9 cellular contexts compared by ENCODE assay signal in genomic region chr15:90362936-90363212, GRCh38. TPM values are rescaled to one million over a fixed set of nuclear protein-coding genes. Genes with fewer than 3 reads are reported as not detected.
DNase-seq lines count a peak whose midpoint lies in the region; ATAC-seq, FAIRE-seq and TF ChIP-seq lines count a peak whose summit lies in the region.
"Had no signal": no experiment of that assay in that cellular context is flagged by ENCODE, and none has a peak within 500 bp of the region (broad histone marks: within the 10 kb centered on the region; RNA-seq: fewer than 3 reads in every experiment).

No MANE protein-coding gene starts in this region.

- peak; percentile 63 for ATAC-seq in K562

- H3K27ac ChIP-seq in K562 (ENCODE audit: extremely low read depth, low read depth, low read length) (peak overlapping the region; percentile 67; the same call in 1 of the 3 replicates), suprapubic skin (peak overlapping the region; percentile 85), testis (no peak overlapping the region), ascending aorta (peak overlapping the region in 1 of 2 donors; percentile 90)

- POLR2A ChIA-PET in K562 (lab: Yijun Ruan, JAX), result interaction anchor here (1.5 to 2.0 kb wide), 2 partner anchors 10 to 14 kb away, joined by 3 to 25 read pairs; partner anchors contain the start of gene ZNF774

- DNase-seq in HT1080 (ENCODE audit: low read depth), result peak; percentile 86
- peak in 2 of 4 experiments; percentile 25 to 50 for DNase-seq in K562 (ENCODE audit: extremely low read depth in 1 of 4, low spot score in 3 of 4)
- DNase-seq in immature natural killer cell, result no peak
- no peak for DNase-seq in suprapubic skin (ENCODE audit: low spot score in 2 of 2)
- DNase-seq in testis, result no peak
- DNase-seq in NCI-H446 treated with DMSO at 0.1 percent for 48 hours (lab: John Stamatoyannopoulos, UW), result no peak
- no peak for DNase-seq in ascending aorta (ENCODE audit: low spot score in 2 of 2)
- DNase-seq in endothelial cell (ENCODE audit: low spot score), result no peak
- DNase-seq: activated effector memory CD4-positive, alpha-beta T cell treated with anti-CD3 and anti-CD28 coated beads, Interleukin-2, amount 50 U/mL, for 16 hours had no signal

- no TSS peak for BruUV-seq in K562 (replicated peaks; lab: Mats Ljungman, UMichigan)

- peaks cover 33 to 39% of the 10 kb centered on the region in 2 donors for H3K4me1 Mint-ChIP-seq in immature natural killer cell
- H3K4me1 Mint-ChIP-seq in endothelial cell (ENCODE audit: unreplicated experiment), result no peaks in the 10 kb centered on the region

- H3K27me3 ChIP-seq in K562 (ENCODE audit: control insufficient read depth in 2 of 2, insufficient read depth in 2 of 2, low read length in 2 of 2), result no peaks in the 10 kb centered on the region
- no peaks in the 10 kb centered on the region for H3K27me3 ChIP-seq in suprapubic skin
- H3K27me3 ChIP-seq in testis, result no peaks in the 10 kb centered on the region
- H3K27me3 ChIP-seq in ascending aorta, result no peaks in the 10 kb centered on the region

- H3K9me3 ChIP-seq in K562 (replicated peaks; ENCODE audit: control insufficient read depth, insufficient read depth, low read depth, low read length) (no peaks in the 10 kb centered on the region), suprapubic skin (no peaks in the 10 kb centered on the region), testis (no peaks in the 10 kb centered on the region), ascending aorta (no peaks in the 10 kb centered on the region)

- in situ Hi-C loops in K562 (cut with MboI), result no loop called here

- no peaks in the 10 kb centered on the region for H3K9me3 Mint-ChIP-seq in immature natural killer cell
- H3K9me3 Mint-ChIP-seq in endothelial cell (ENCODE audit: unreplicated experiment), result no peaks in the 10 kb centered on the region

- TF ChIP-seq EP300 in K562 (IDR thresholded peaks at IDR 0.05; ENCODE audit: low read length) (no peak), suprapubic skin (IDR thresholded peaks at IDR 0.05) (no peak)

- 4% methylated on average over 2 of the region's 2 CpGs for WGBS in K562 (ENCODE audit: insufficient coverage, low coverage, missing lambda C conversion rate)
- 9% methylated on average over 2 of the region's 2 CpGs for WGBS in suprapubic skin
- 59 to 66% methylated on average over 2 of the region's 2 CpGs for WGBS in testis, 2 donors

- intact Hi-C loops in K562 (cut with micrococcal nuclease) (loop anchor here (1.0 to 5.0 kb wide), 2 partner anchors 39 to 119 kb away; no protein-coding TSS in a partner anchor), testis (cut with DNase I; ENCODE audit: low total_unique reads) (no loop called here), ascending aorta (cut with DNase I) (loop anchor here (1.0 to 2.0 kb wide), 3 partner anchors 26 to 120 kb away; partner anchors contain the start of gene IQGAP1)

- H3K27ac Mint-ChIP-seq in immature natural killer cell (peak overlapping the region; percentile 1 to 83 (median 52)), endothelial cell (ENCODE audit: unreplicated experiment) (no peak overlapping the region)

- FAIRE-seq in K562 (lab: Jason Lieb, UNC), result peak; percentile 57

- H3K27me3 Mint-ChIP-seq in immature natural killer cell (ENCODE audit: low read depth in 3 of 3), result peaks cover 0 to 2% (median 2%) of the 10 kb centered on the region in 3 donors
- peaks cover 6% of the 10 kb centered on the region for H3K27me3 Mint-ChIP-seq in endothelial cell (ENCODE audit: unreplicated experiment)

- peak overlapping the region; percentile 87; the same call in 1 of the 2 replicates for H2AFZ ChIP-seq in K562 (ENCODE audit: low read depth, low read length)

- H3K4me3 Mint-ChIP-seq in immature natural killer cell, result peak overlapping the region in 3 of 5 donors; percentile 11 to 67 (median 63)
- no peak overlapping the region for H3K4me3 Mint-ChIP-seq in endothelial cell (ENCODE audit: unreplicated experiment)

- TF ChIP-seq POLR2A in K562 (conservative IDR thresholded peaks at IDR 0.05) (no peak), suprapubic skin (IDR thresholded peaks at IDR 0.05) (no peak), testis (IDR thresholded peaks at IDR 0.05) (no peak)

- peaks cover 0 to 17% of the 10 kb centered on the region in 2 experiments; a peak in 4 of 5 replicates for H3K4me1 ChIP-seq in K562 (replicated peaks in 1 of 2; ENCODE audit: control insufficient read depth in 2 of 2, insufficient read depth in 2 of 2, low read length in 2 of 2)
- H3K4me1 ChIP-seq in suprapubic skin, result peaks cover 35% of the 10 kb centered on the region
- H3K4me1 ChIP-seq in testis, result peaks cover 13% of the 10 kb centered on the region
- peaks cover 4 to 28% of the 10 kb centered on the region in 2 donors for H3K4me1 ChIP-seq in ascending aorta

- no peaks in the 10 kb centered on the region for H4K20me1 ChIP-seq in K562 (replicated peaks; ENCODE audit: control insufficient read depth, insufficient read depth, low read length)

- TF ChIP-seq RAD21 in K562 (CRISPR knock-in tag; conservative IDR thresholded peaks at IDR 0.05 in 1 of 2, IDR thresholded peaks at IDR 0.05 in 1 of 2), result no peak

- CTCF ChIA-PET in K562 (lab: Yijun Ruan, JAX; ENCODE audit: low intra/inter-chr PET ratio), result interaction anchor here (1.8 kb wide), 1 partner anchor 120 kb away, joined by 12 read pairs; no protein-coding TSS in a partner anchor

- H3K4me3 ChIP-seq in K562, result no peak overlapping the region
- no peak overlapping the region for H3K4me3 ChIP-seq in suprapubic skin
- H3K4me3 ChIP-seq in testis, result no peak overlapping the region
- H3K4me3 ChIP-seq in ascending aorta, result no peak overlapping the region

- H3K36me3 ChIP-seq in K562 (ENCODE audit: control insufficient read depth, insufficient read depth, low read length) (no peaks in the 10 kb centered on the region), suprapubic skin (peaks cover 10% of the 10 kb centered on the region), testis (ENCODE audit: low read depth, missing control alignments) (no peaks in the 10 kb centered on the region), ascending aorta (peaks cover 3 to 5% of the 10 kb centered on the region in 2 donors)

- H3K79me2 ChIP-seq in K562 (ENCODE audit: control insufficient read depth, insufficient read depth, low read length), result no peaks in the 10 kb centered on the region

- no peaks in the 10 kb centered on the region for H3K9me1 ChIP-seq in K562 (ENCODE audit: control insufficient read depth, insufficient read depth, low read length)

- TF ChIP-seq CTCF in K562 (IDR thresholded peaks at IDR 0.05 in 2 of 3, conservative IDR thresholded peaks at IDR 0.05 in 1 of 3; ENCODE audit: insufficient read depth in 2 of 3, low read depth in 1 of 3, low read length in 3 of 3), result no peak
- no peak for TF ChIP-seq CTCF in suprapubic skin (IDR thresholded peaks at IDR 0.05)
- TF ChIP-seq CTCF in testis (IDR thresholded peaks at IDR 0.05), result no peak
- TF ChIP-seq CTCF in ascending aorta (IDR thresholded peaks at IDR 0.05), result no peak
- no peak for TF ChIP-seq CTCF in endothelial cell (IDR thresholded peaks at IDR 0.05; ENCODE audit: unreplicated experiment)

- H3K36me3 Mint-ChIP-seq in immature natural killer cell (no peaks in the 10 kb centered on the region), endothelial cell (ENCODE audit: low read depth, unreplicated experiment) (peaks cover 3% of the 10 kb centered on the region)

- no peak overlapping the region for H3K9ac ChIP-seq in K562 (ENCODE audit: insufficient read depth in 1 of 2, low read depth in 2 of 2, low read length in 2 of 2)

- H3K4me2 ChIP-seq in K562 (ENCODE audit: insufficient read depth, low read length), result no peak overlapping the region

RNA-seq across cellular contexts. Expression of gene ZNF774, which starts 10.8 kb away (rescaled TPM):
- 0.76 and 0.87 TPM in 2 replicates for total RNA-seq in HT1080 (2014; rRNA removed; shearing (Covaris generic))
- polyA plus RNA-seq in HT1080 (2015; cell fraction: cytosol; rRNA removed), result 1.1 and 1.3 TPM in 2 replicates
- polyA plus RNA-seq in HT1080 (2015; cell fraction: nucleus; rRNA removed), result 1.5 and 2.5 TPM in 2 replicates
- total RNA-seq in K562 (2011; cell fraction: chromatin; rRNA removed; ENCODE audit: low replicate concordance), result 9.0 and 9.3 TPM in 2 replicates
- total RNA-seq in K562 (2011; cell fraction: nucleolus; rRNA removed), result 4.6 and 5.3 TPM in 2 replicates
- 5.6 and 9.1 TPM in 2 replicates for total RNA-seq in K562 (2011; cell fraction: nucleoplasm; rRNA removed)
- total RNA-seq in K562 (2014; rRNA removed), result 1.00 and 1.6 TPM in 2 replicates
- total RNA-seq in K562 (2014; rRNA removed; fragmentation: Illumina TruSeq; extraction: Trizol), result 0.95 and 1.9 TPM in 2 replicates
- 1.2 TPM in 2 replicates for total RNA-seq in K562 (2015; rRNA removed; fragmentation: Illumina TruSeq; extraction: Trizol)
- 1.2 and 3.0 TPM in 2 replicates for total RNA-seq in K562 (2021)
- 1.5 and 1.6 TPM in 2 replicates for polyA plus RNA-seq in K562 (2011; rRNA removed)
- polyA plus RNA-seq in K562 (2011; cell fraction: cytosol; rRNA removed), result 0.97 and 1.7 TPM in 2 replicates
- polyA plus RNA-seq in K562 (2011; cell fraction: nucleus; rRNA removed), result 3.0 and 3.2 TPM in 2 replicates
- polyA plus RNA-seq in K562 (2012), result 1.1 and 1.3 TPM in 2 replicates
- 1.7 and 3.9 TPM in 2 replicates for polyA plus RNA-seq in K562 (2014; fragmentation: Illumina TruSeq; extraction: Trizol)
- under 1 TPM; 0.32 to 0.34 TPM for polyA plus RNA-seq in K562 (2014; fragmentation: Nextera tagmentation; extraction: Ambion mirVana)
- 1.7 and 2.0 TPM in 2 replicates for polyA plus RNA-seq in K562 (2014; rRNA removed)
- 2.9 and 3.1 TPM in 2 replicates for polyA minus RNA-seq in K562 (2011; rRNA and poly(A)+ RNA removed)
- 0.38 and 5.4 TPM in 2 replicates for polyA minus RNA-seq in K562 (2011; cell fraction: cytosol; rRNA and poly(A)+ RNA removed)
- polyA minus RNA-seq in K562 (2011; cell fraction: nucleus; rRNA and poly(A)+ RNA removed), result 2.4 and 3.6 TPM in 2 replicates
- polyA plus RNA-seq in immature natural killer cell, result under 1 TPM in 1 of 3 donors, not detected in 2; 0.16 TPM
- total RNA-seq in suprapubic skin, result 1 to 10 TPM; 1.4 to 7.2 (median 3.2) TPM
- 1 to 10 TPM; 2.5 to 8.7 TPM for total RNA-seq in testis
- 5.6 TPM for polyA plus RNA-seq in testis (ENCODE audit: insufficient read depth, low read depth, low replicate concordance)
- total RNA-seq in ascending aorta, result 0.21 TPM
- total RNA-seq in endothelial cell (ENCODE audit: unreplicated experiment), result 4.1 TPM

RNA-seq across cellular contexts. Expression of gene IQGAP1, which starts 25.2 kb away (rescaled TPM):
- 145 and 148 TPM in 2 replicates for total RNA-seq in HT1080 (2014; rRNA removed; shearing (Covaris generic))
- polyA plus RNA-seq in HT1080 (2015; cell fraction: cytosol; rRNA removed), result 13.7 and 18.4 TPM in 2 replicates
- polyA plus RNA-seq in HT1080 (2015; cell fraction: nucleus; rRNA removed), result 651 and 738 TPM in 2 replicates
- 115 and 218 TPM in 2 replicates for total RNA-seq in K562 (2011; cell fraction: chromatin; rRNA removed; ENCODE audit: low replicate concordance)
- 41.1 and 55.2 TPM in 2 replicates for total RNA-seq in K562 (2011; cell fraction: nucleolus; rRNA removed)
- total RNA-seq in K562 (2011; cell fraction: nucleoplasm; rRNA removed), result 77.8 and 117 TPM in 2 replicates
- total RNA-seq in K562 (2014; rRNA removed) (67.1 and 76.0 TPM in 2 replicates), K562 (2014; rRNA removed; fragmentation: Illumina TruSeq; extraction: Trizol) (81.0 and 96.7 TPM in 2 replicates), K562 (2015; rRNA removed; fragmentation: Illumina TruSeq; extraction: Trizol) (143 and 150 TPM in 2 replicates), K562 (2021) (59.6 and 63.9 TPM in 2 replicates), suprapubic skin (100 to 1,000 TPM; 206 to 448 (median 215) TPM), testis (100 to 1,000 TPM in 1 of 2 donors, 10 to 100 TPM in 1; 86.9 to 102 TPM), ascending aorta (99.1 TPM), endothelial cell (ENCODE audit: unreplicated experiment) (86.4 TPM)
- polyA plus RNA-seq in K562 (2011; rRNA removed) (71.8 and 77.7 TPM in 2 replicates), K562 (2014; fragmentation: Illumina TruSeq; extraction: Trizol) (116 and 125 TPM in 2 replicates), K562 (2014; fragmentation: Nextera tagmentation; extraction: Ambion mirVana) (10 to 100 TPM; 37.6 to 38.7 TPM), K562 (2014; rRNA removed) (68.7 and 79.2 TPM in 2 replicates), immature natural killer cell (100 to 1,000 TPM; 179 to 346 (median 238) TPM), testis (ENCODE audit: insufficient read depth, low read depth, low replicate concordance) (44.4 TPM)
- polyA plus RNA-seq in K562 (2011; cell fraction: cytosol; rRNA removed), result 29.0 and 29.2 TPM in 2 replicates
- 69.9 and 288 TPM in 2 replicates for polyA plus RNA-seq in K562 (2011; cell fraction: nucleus; rRNA removed)
- polyA plus RNA-seq in K562 (2012), result 56.8 and 73.8 TPM in 2 replicates
- polyA minus RNA-seq in K562 (2011; rRNA and poly(A)+ RNA removed), result 235 and 252 TPM in 2 replicates
- polyA minus RNA-seq in K562 (2011; cell fraction: cytosol; rRNA and poly(A)+ RNA removed), result 46.9 and 64.3 TPM in 2 replicates
- polyA minus RNA-seq in K562 (2011; cell fraction: nucleus; rRNA and poly(A)+ RNA removed), result 69.3 and 393 TPM in 2 replicates

Comparison
In these comparisons a context has a peak if more than half of its experiments do, and no peak if none do; other contexts are left out.
1. H3K27ac ChIP-seq: peak in K562 (single experiment) and suprapubic skin (single experiment); none in testis (0 of 2).